ENCODE assay signal across 11 cellular contexts in the genomic region with DNA sequence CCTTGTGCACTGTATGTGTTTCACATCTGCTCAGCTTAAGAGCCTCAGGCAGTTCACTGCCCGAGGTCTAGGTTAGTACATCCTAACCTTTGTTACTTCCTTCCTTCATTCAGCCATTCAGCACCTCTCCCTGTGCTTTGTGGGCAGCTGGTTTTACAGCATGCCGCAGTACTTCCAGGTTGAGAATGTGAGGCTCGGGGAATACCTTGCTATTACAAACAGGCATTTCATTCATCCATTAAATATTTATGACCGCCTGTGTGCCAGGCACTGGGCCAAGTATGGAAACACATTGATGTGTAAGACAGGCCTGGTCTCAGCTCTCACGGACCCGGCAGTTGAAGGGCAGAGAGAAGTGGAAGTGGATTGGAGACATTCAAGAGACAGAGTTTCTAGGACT.
DNase-seq lines count a peak whose midpoint lies in the region; ATAC-seq and TF ChIP-seq lines count a peak whose summit lies in the region.
"Had no signal": no experiment of that assay in that cellular context is flagged by ENCODE, and none has a peak within 500 bp of the region (broad histone marks: within the 10 kb centered on the region; RNA-seq: fewer than 3 reads in every experiment).

No MANE protein-coding gene starts in this region.

- H3K36me3 Mint-ChIP-seq in activated B cell treated with CpG ODN at 0.5 μM for 24 hours (ENCODE audit: low read depth) (peaks cover 54% of the 10 kb centered on the region), progenitor cell of endocrine pancreas (ENCODE audit: insufficient read depth) (peaks cover 4% of the 10 kb centered on the region)

- H3K4me3 Mint-ChIP-seq in activated B cell treated with CpG ODN at 0.5 μM for 24 hours (no peak overlapping the region), progenitor cell of endocrine pancreas (ENCODE audit: low read depth) (no peak overlapping the region)
- H3K4me3 Mint-ChIP-seq: GM23338, nephron progenitor cell had no signal

- CTCF ChIA-PET in activated B cell treated with CpG ODN at 0.5 μM for 24 hours (lab: Charles Lee), result interaction anchor here (12.6 kb wide), 1 partner anchor 132 kb away, joined by 123 read pairs; no protein-coding TSS in a partner anchor

- H3K4me1 Mint-ChIP-seq in activated B cell treated with CpG ODN at 0.5 μM for 24 hours, result peaks cover 85% of the 10 kb centered on the region
- peaks cover 12% of the 10 kb centered on the region for H3K4me1 Mint-ChIP-seq in progenitor cell of endocrine pancreas (ENCODE audit: low read depth)

- TF ChIP-seq CTCF in activated B cell treated with CpG ODN at 0.5 μM for 24 hours (IDR thresholded peaks at IDR 0.05) (no peak), fibroblast of pulmonary artery (IDR thresholded peaks at IDR 0.05; ENCODE audit: low read length, missing control alignments) (no peak), progenitor cell of endocrine pancreas (IDR thresholded peaks at IDR 0.05; ENCODE audit: unreplicated experiment) (no peak), GM20000 (IDR thresholded peaks at IDR 0.05; ENCODE audit: extremely low read depth, missing control alignments) (no peak)

- ATAC-seq in left ventricle myocardium superior (peak; percentile 7), left cardiac atrium (no peak), activated B cell treated with CpG ODN at 0.5 μM for 24 hours (ENCODE audit: low read depth) (no peak)
- ATAC-seq: GM23338 had no signal

- POLR2A ChIA-PET in activated B cell treated with CpG ODN at 0.5 μM for 24 hours (lab: Charles Lee), result no interaction called here

- H3K9me3 Mint-ChIP-seq in activated B cell treated with CpG ODN at 0.5 μM for 24 hours (no peaks in the 10 kb centered on the region), progenitor cell of endocrine pancreas (ENCODE audit: low read depth) (no peaks in the 10 kb centered on the region)
- H3K9me3 Mint-ChIP-seq: GM23338, nephron progenitor cell had no signal

- no peak overlapping the region for H3K4me3 ChIP-seq in fibroblast of pulmonary artery (replicated peaks; ENCODE audit: low read depth, low read length)
- H3K4me3 ChIP-seq: GM23338, SK-N-MC had no signal

- peak overlapping the region; percentile 22 for H3K27ac Mint-ChIP-seq in activated B cell treated with CpG ODN at 0.5 μM for 24 hours
- no peak overlapping the region for H3K27ac Mint-ChIP-seq in progenitor cell of endocrine pancreas

- intact Hi-C loops in left ventricle myocardium superior (cut with micrococcal nuclease) (no loop called here), left cardiac atrium (cut with DNase I) (loop anchor here in 1 of 2 donors (10.0 kb wide), 1 partner anchor 125 kb away; no protein-coding TSS in a partner anchor), activated B cell treated with CpG ODN at 0.5 μM for 24 hours (cut with micrococcal nuclease) (no loop called here)

- DNase-seq in left ventricle myocardium superior, result no peak
- no peak for DNase-seq in left cardiac atrium
- no peak for DNase-seq in activated B cell treated with CpG ODN at 0.5 μM for 24 hours
- peak; percentile 11 for DNase-seq in fibroblast of pulmonary artery (ENCODE audit: low read depth)
- DNase-seq in progenitor cell of endocrine pancreas (ENCODE audit: low spot score, unreplicated experiment), result no peak
- no peak for DNase-seq in stimulated activated CD4-positive, alpha-beta T cell treated with anti-CD3 and anti-CD28 coated beads, Interleukin-1b, Interleukin-23, amount 100 ng/mL, for 48 hours
- no peak for DNase-seq in activated effector memory CD4-positive, alpha-beta T cell treated with Interleukin-2 at 50 U/mL for 16 hours
- DNase-seq in GM20000 (ENCODE audit: low spot score), result no peak
- DNase-seq: nephron progenitor cell had no signal

- H3K27me3 Mint-ChIP-seq in activated B cell treated with CpG ODN at 0.5 μM for 24 hours (no peaks in the 10 kb centered on the region), progenitor cell of endocrine pancreas (no peaks in the 10 kb centered on the region)
